Comparison of ENCODE assay signal across 24 cellular contexts in genomic region chr7:23222439-23223045, GRCh38. TPM values are rescaled to one million over a fixed set of nuclear protein-coding genes. Genes with fewer than 3 reads are reported as not detected.
DNase-seq lines count a peak whose midpoint lies in the region; ATAC-seq, FAIRE-seq and TF ChIP-seq lines count a peak whose summit lies in the region.
"Had no signal": no experiment of that assay in that cellular context is flagged by ENCODE, and none has a peak within 500 bp of the region (broad histone marks: within the 10 kb centered on the region; RNA-seq: fewer than 3 reads in every experiment).

No MANE protein-coding gene starts in this region.

- no peaks in the 10 kb centered on the region for H3K9me3 Mint-ChIP-seq in Calu3 (ENCODE audit: low read depth, unreplicated experiment)

- H3K27me3 Mint-ChIP-seq in Calu3 (ENCODE audit: unreplicated experiment): peaks cover 20% of the 10 kb centered on the region

- DNase-seq in Calu3 (peak; percentile 25), NCI-H146 (lab: John Stamatoyannopoulos, UW) (peak; percentile 26), myocyte (ENCODE audit: low read depth) (peak; percentile 80), T-helper 9 cell (no peak), coronary artery (ENCODE audit: low spot score) (no peak), GM12891 (ENCODE audit: insufficient read length, low spot score) (no peak)
- DNase-seq: CD4-positive, CD25-positive, alpha-beta regulatory T cell; COR-L47; DMS153; KG1; NCI-H1092; NCI-H1436; NCI-H2029; NCI-H226; NCI-H510A treated with DMSO at 0.1 percent for 48 hours; PC-9; SIG-M5 had no signal

- ATAC-seq in GM19463 (IDR thresholded peaks at IDR 0.05; ENCODE audit: unreplicated experiment): no peak
- ATAC-seq: SK-N-SH treated with all-trans-retinoic acid at 6 μM for 48 hours had no signal

- no peak for FAIRE-seq in GM12891 (lab: Jason Lieb, UNC)
- FAIRE-seq: G401.6, GM18507, GM19239 had no signal

- no peak for TF ChIP-seq CTCF in Calu3 (IDR thresholded peaks at IDR 0.05; ENCODE audit: unreplicated experiment)
- TF ChIP-seq CTCF in coronary artery (IDR thresholded peaks at IDR 0.05): no peak

- no TSS peak for BruUV-seq in Calu3 (replicated peaks; lab: Mats Ljungman, UMichigan)

- WGBS in ectodermal cell, 2 experiments: 76% methylated on average over 5 of the region's 5 CpGs

- H3K4me3 ChIP-seq in ectodermal cell (ENCODE audit: insufficient read depth, low read depth, low read length) (no peak overlapping the region), coronary artery (no peak overlapping the region)
- H3K4me3 ChIP-seq: PC-9 had no signal

- CTCF ChIA-PET in Calu3 (lab: Charles Lee): interaction anchor here (0.6 to 1.5 kb wide), 4 partner anchors 11 to 1759 kb away, joined by 3 to 6 read pairs (median 3); no protein-coding TSS in a partner anchor

- no peak overlapping the region for H3K4me3 Mint-ChIP-seq in Calu3 (ENCODE audit: low read depth, unreplicated experiment)
- H3K4me3 Mint-ChIP-seq: CD4-positive, CD25-positive, alpha-beta regulatory T cell had no signal

- no peak for TF ChIP-seq POLR2A in GM12891 (IDR thresholded peaks at IDR 0.05; ENCODE audit: low read depth, low read length)

- no peaks in the 10 kb centered on the region for H3K9me3 ChIP-seq in ectodermal cell (ENCODE audit: control insufficient read depth, low read length)

- H3K27ac ChIP-seq in ectodermal cell (ENCODE audit: insufficient read depth, low read depth, low read length, poor library complexity, severe bottlenecking) (peak overlapping the region; percentile 1), coronary artery (no peak overlapping the region)
- H3K27ac ChIP-seq: PC-9, RWPE1 had no signal

- peaks cover 22% of the 10 kb centered on the region for H3K4me1 ChIP-seq in ectodermal cell (ENCODE audit: control insufficient read depth, insufficient read depth, low read length)

- no peaks in the 10 kb centered on the region for H3K27me3 ChIP-seq in ectodermal cell (ENCODE audit: control insufficient read depth, insufficient read depth, low read length, poor library complexity, severe bottlenecking)

- no peaks in the 10 kb centered on the region for H3K36me3 ChIP-seq in ectodermal cell (ENCODE audit: control insufficient read depth, insufficient read depth, low read length)

- H3K36me3 Mint-ChIP-seq in Calu3 (ENCODE audit: insufficient read depth, unreplicated experiment): no peaks in the 10 kb centered on the region
- H3K36me3 Mint-ChIP-seq: CD4-positive, CD25-positive, alpha-beta regulatory T cell had no signal

- no peak overlapping the region for H3K27ac Mint-ChIP-seq in Calu3 (ENCODE audit: unreplicated experiment)

- no peaks in the 10 kb centered on the region for H3K4me1 Mint-ChIP-seq in Calu3 (ENCODE audit: low read depth, unreplicated experiment)
- H3K4me1 Mint-ChIP-seq: CD4-positive, CD25-positive, alpha-beta regulatory T cell had no signal

- intact Hi-C loops in Calu3 (cut with micrococcal nuclease; ENCODE audit: unreplicated experiment): no loop called here

TF ChIP-seq in GM12891, 5 proteins besides CTCF, POLR2A, EP300 and RAD21:
- TF ChIP-seq POU2F2 (IDR thresholded peaks at IDR 0.05; ENCODE audit: low read depth, low read length) (no peak), POLR2AphosphoS5 (IDR thresholded peaks at IDR 0.05; ENCODE audit: low read depth, low read length) (no peak), TAF1 (IDR thresholded peaks at IDR 0.05; ENCODE audit: low read depth, low read length) (no peak)
TF ChIP-seq in GM12891: peak in this region for 0.

RNA-seq across cellular contexts. Expression of gene GPNMB, which starts 24.0 kb away (rescaled TPM):
- 5.8 and 6.1 TPM in 2 replicates for total RNA-seq in Calu3 (2022)
- polyA plus RNA-seq in ectodermal cell (2013, experiment 1 of 4): not detected
- 0.32 TPM for polyA plus RNA-seq in ectodermal cell (2013, experiment 2 of 4)
- polyA plus RNA-seq in ectodermal cell (2013, experiment 3 of 4): not detected
- polyA plus RNA-seq in ectodermal cell (2013, experiment 4 of 4): 0.89 TPM
- 382 and 539 TPM in 2 replicates for total RNA-seq in myocyte
- 335 TPM for polyA plus RNA-seq in myocyte (2012)
- polyA plus RNA-seq in GM12891 (2012; ENCODE audit: low read depth, missing spikeins): 7.6 TPM
- total RNA-seq: CD4-positive, CD25-positive, alpha-beta regulatory T cell had no signal

RNA-seq across cellular contexts. Expression of gene NUP42, which starts 40.7 kb away (rescaled TPM):
- 62.8 TPM in 2 replicates for total RNA-seq in Calu3 (2022)
- polyA plus RNA-seq in ectodermal cell (2013, experiment 1 of 4): 53.9 TPM
- polyA plus RNA-seq in ectodermal cell (2013, experiment 2 of 4): 64.8 TPM
- 63.3 TPM for polyA plus RNA-seq in ectodermal cell (2013, experiment 3 of 4)
- 72.5 TPM for polyA plus RNA-seq in ectodermal cell (2013, experiment 4 of 4)
- 64.1 and 70.2 TPM in 2 replicates for total RNA-seq in myocyte
- 26.6 TPM for polyA plus RNA-seq in myocyte (2012)
- 54.9 TPM for polyA plus RNA-seq in GM12891 (2012; ENCODE audit: low read depth, missing spikeins)

Comparison
In these comparisons a context has a peak if more than half of its experiments do, and no peak if none do; other contexts are left out.
1. DNase-seq: peak in Calu3 (single experiment), NCI-H146 (single experiment) and myocyte (single experiment); none in T-helper 9 cell (single experiment), coronary artery (single experiment) and GM12891 (single experiment).
2. RNA of gene GPNMB, which starts 24.0 kb away (total RNA-seq): 382 to 539 TPM in myocyte; 5.8 to 6.1 TPM in Calu3; every median in the first group is over 10 times any median in the second.